1 cellular context compared by ENCODE assay signal in genomic region chr16:63714876-63715275, GRCh38.
TF ChIP-seq lines count a peak whose summit lies in the region.

No MANE protein-coding gene starts in this region.

TF ChIP-seq in GM23338, 12 proteins besides CTCF, POLR2A, EP300 and RAD21 (continued from another document):
- TF ChIP-seq ZNF462 (CRISPR knock-in tag; IDR thresholded peaks at IDR 0.05), result no peak
- no peak for TF ChIP-seq EZH2 (IDR thresholded peaks at IDR 0.05; ENCODE audit: low read depth, unreplicated experiment)
- TF ChIP-seq REST (IDR thresholded peaks at IDR 0.05; ENCODE audit: unreplicated experiment), result no peak
- TF ChIP-seq CREB1 (CRISPR knock-in tag; IDR thresholded peaks at IDR 0.05; ENCODE audit: low read depth), result no peak
- no peak for TF ChIP-seq ZNF331 (CRISPR knock-in tag; IDR thresholded peaks at IDR 0.05; ENCODE audit: low read depth)
- no peak for TF ChIP-seq POLR2AphosphoS5 (IDR thresholded peaks at IDR 0.05; ENCODE audit: low read depth)
